In the genomic region with DNA sequence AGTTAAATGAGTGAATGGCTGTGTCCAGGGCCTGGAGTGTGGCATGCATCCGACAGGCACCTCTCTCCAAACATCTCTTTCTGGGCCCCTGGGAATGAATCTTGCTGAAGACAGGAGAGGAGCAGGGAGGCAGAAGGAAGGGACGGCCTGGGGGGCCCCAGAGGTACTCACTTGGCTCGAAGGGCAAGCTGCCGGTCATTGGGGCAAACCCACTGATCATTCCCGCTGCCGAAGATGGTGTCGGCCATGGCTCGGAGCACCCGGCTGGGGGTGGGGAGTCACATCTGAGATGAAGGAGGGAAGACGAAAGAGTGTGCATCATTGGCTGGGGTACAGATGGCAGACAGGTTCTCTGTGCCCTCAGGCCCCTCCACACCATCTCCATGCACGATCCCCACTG, we compare ENCODE assay signal across 26 cellular contexts.
"Had no signal": no experiment of that assay in that cellular context is flagged by ENCODE, and none has a peak within 500 bp of the region (broad histone marks: within the 10 kb centered on the region; RNA-seq: fewer than 3 reads in every experiment).

No MANE protein-coding gene starts in this region.

- H3K9me3 Mint-ChIP-seq: activated CD4-positive, alpha-beta memory T cell treated with anti-CD3 and anti-CD28 coated beads for 36 hours; activated CD4-positive, alpha-beta T cell treated with anti-CD3 and anti-CD28 coated beads, Interleukin-2, amount 10 ng/mL, durations not matched to agents 7 days and 5 days; activated naive CD4-positive, alpha-beta T cell treated with anti-CD3 and anti-CD28 coated beads for 36 hours; activated T-helper 17 cell treated with anti-CD3 and anti-CD28 coated beads, Interleukin-2, amount 50 U/mL, for 72 hours; IgD-negative memory B cell; T-helper 1 cell treated with Interleukin-12 subunit alpha and Interleukin-12 subunit beta and Interleukin-4 antibody, amounts not matched to agents 30 μg/mL and 1 μg/mL, for 36 hours had no signal

- H3K36me3 Mint-ChIP-seq: activated CD4-positive, alpha-beta memory T cell treated with anti-CD3 and anti-CD28 coated beads for 36 hours; activated naive CD8-positive, alpha-beta T cell; brain had no signal

- DNase-seq: activated CD4-positive, alpha-beta memory T cell treated with anti-CD3 and anti-CD28 coated beads for 36 hours; activated CD4-positive, alpha-beta T cell treated with anti-CD3 and anti-CD28 coated beads, Interleukin-2, amount 10 ng/mL, durations not matched to agents 7 days and 5 days; activated CD4-positive, CD25-positive, alpha-beta regulatory T cell treated with anti-CD3 and anti-CD28 coated beads, Interleukin-2, amount 50 U/mL, for 72 hours; activated CD8-positive, alpha-beta memory T cell treated with anti-CD3 and anti-CD28 coated beads for 24 hours; activated gamma-delta T cell; activated naive CD4-positive, alpha-beta T cell treated with anti-CD3 and anti-CD28 coated beads for 36 hours; activated T-cell treated with anti-CD3 and anti-CD28 coated beads for 4 hours; activated T-cell treated with anti-CD3 and anti-CD28 coated beads, Interleukin-2, amount 50 U/mL, for 48 hours; amygdala; KG1; MG63; NCI-H1105; NCI-H1436; NCI-H1694 treated with DMSO at 0.1 percent for 48 hours; NCI-H2029 treated with DMSO at 0.1 percent for 48 hours; NCI-H510A treated with DMSO at 0.1 percent for 48 hours; Peyer's patch; SHP77 had no signal

- H3K27ac Mint-ChIP-seq: activated CD4-positive, alpha-beta memory T cell treated with anti-CD3 and anti-CD28 coated beads for 36 hours; activated CD4-positive, alpha-beta T cell treated with anti-CD3 and anti-CD28 coated beads, Interleukin-2, amount 10 ng/mL, durations not matched to agents 7 days and 5 days; activated naive CD4-positive, alpha-beta T cell treated with anti-CD3 and anti-CD28 coated beads for 36 hours; activated naive CD8-positive, alpha-beta T cell; activated T-helper 17 cell treated with anti-CD3 and anti-CD28 coated beads, Interleukin-2, amount 50 U/mL, for 72 hours; brain; IgD-negative memory B cell; T-helper 1 cell treated with Interleukin-12 subunit alpha and Interleukin-12 subunit beta and Interleukin-4 antibody, amounts not matched to agents 30 μg/mL and 1 μg/mL, for 36 hours had no signal

- ATAC-seq: activated T-helper 17 cell treated with anti-CD3 and anti-CD28 coated beads, Interleukin-2, amount 50 U/mL, for 72 hours; SK-N-SH treated with all-trans-retinoic acid at 6 μM for 48 hours had no signal

- H3K4me1 Mint-ChIP-seq: activated CD4-positive, alpha-beta T cell treated with anti-CD3 and anti-CD28 coated beads, Interleukin-2, amount 10 ng/mL, durations not matched to agents 7 days and 5 days; activated T-helper 17 cell treated with anti-CD3 and anti-CD28 coated beads, Interleukin-2, amount 50 U/mL, for 72 hours had no signal

- H3K27ac ChIP-seq: Peyer's patch, RWPE1, SJSA1 had no signal

- H3K9me3 ChIP-seq: MG63, Peyer's patch, SJSA1 had no signal

- H3K27me3 ChIP-seq: MG63, Peyer's patch had no signal

- H3K36me3 ChIP-seq: MG63, SJSA1 had no signal

- H3K4me3 ChIP-seq: MG63, Peyer's patch, SJSA1 had no signal

- H3K4me1 ChIP-seq: Peyer's patch, SJSA1 had no signal

- H3K4me3 Mint-ChIP-seq: activated CD4-positive, alpha-beta memory T cell treated with anti-CD3 and anti-CD28 coated beads for 36 hours; activated CD4-positive, alpha-beta T cell treated with anti-CD3 and anti-CD28 coated beads, Interleukin-2, amount 10 ng/mL, durations not matched to agents 7 days and 5 days; activated naive CD4-positive, alpha-beta T cell treated with anti-CD3 and anti-CD28 coated beads for 36 hours; activated naive CD8-positive, alpha-beta T cell; activated T-helper 17 cell treated with anti-CD3 and anti-CD28 coated beads, Interleukin-2, amount 50 U/mL, for 72 hours; brain; IgD-negative memory B cell; T-helper 1 cell treated with Interleukin-12 subunit alpha and Interleukin-12 subunit beta and Interleukin-4 antibody, amounts not matched to agents 30 μg/mL and 1 μg/mL, for 36 hours had no signal

- H3K27me3 Mint-ChIP-seq: activated CD4-positive, alpha-beta memory T cell treated with anti-CD3 and anti-CD28 coated beads for 36 hours; activated CD4-positive, alpha-beta T cell treated with anti-CD3 and anti-CD28 coated beads, Interleukin-2, amount 10 ng/mL, durations not matched to agents 7 days and 5 days; activated naive CD8-positive, alpha-beta T cell; activated T-helper 17 cell treated with anti-CD3 and anti-CD28 coated beads, Interleukin-2, amount 50 U/mL, for 72 hours; IgD-negative memory B cell had no signal
